In genomic region chr17:68460096-68460495, GRCh38 we compare ENCODE assay signal across 1 cellular context.
TF ChIP-seq lines count a peak whose summit lies in the region.

No MANE protein-coding gene starts in this region.

TF ChIP-seq in K562, 482 proteins besides CTCF, POLR2A, EP300 and RAD21 (continued from another document):
- no peak for TF ChIP-seq PATZ1 (CRISPR knock-in tag; IDR thresholded peaks at IDR 0.05; ENCODE audit: borderline replicate concordance)
- TF ChIP-seq NFRKB (IDR thresholded peaks at IDR 0.05; ENCODE audit: low read depth): 0 out of 2 replicates have a peak, but pooled peaks have one; percentile 27
- TF ChIP-seq RREB1 (CRISPR knock-in tag; IDR thresholded peaks at IDR 0.05): no peak
- TF ChIP-seq PKNOX1 (IDR thresholded peaks at IDR 0.05): 0 out of 2 replicates have a peak, but pooled peaks have one; percentile 45
- no peak for TF ChIP-seq HSF4 (CRISPR knock-in tag; IDR thresholded peaks at IDR 0.05; ENCODE audit: borderline replicate concordance)
- 0 out of 2 replicates have a peak, but pooled peaks have one; percentile 22 for TF ChIP-seq CXXC5 (CRISPR knock-in tag; IDR thresholded peaks at IDR 0.05)
- TF ChIP-seq ZNF274 (IDR thresholded peaks at IDR 0.05; ENCODE audit: borderline replicate concordance, low read depth, low read length): no peak
- no peak for TF ChIP-seq SMAD3 (CRISPR knock-in tag; conservative IDR thresholded peaks at IDR 0.05)
- no peak for TF ChIP-seq CSDE1 (IDR thresholded peaks at IDR 0.05)
- TF ChIP-seq HNRNPK (IDR thresholded peaks at IDR 0.05; ENCODE audit: low read depth, low read length, poor library complexity, severe bottlenecking): no peak
- TF ChIP-seq VEZF1 (CRISPR knock-in tag; IDR thresholded peaks at IDR 0.05): no peak
- TF ChIP-seq RFX7 (CRISPR knock-in tag; IDR thresholded peaks at IDR 0.05): no peak
- TF ChIP-seq FUS (optimal IDR thresholded peaks at IDR 0.05; ENCODE audit: low read depth, low read length): no peak
- no peak for TF ChIP-seq CBX3 (IDR thresholded peaks at IDR 0.05; ENCODE audit: borderline replicate concordance in 1 of 2, low read length in 2 of 2)
- TF ChIP-seq TOE1 (IDR thresholded peaks at IDR 0.05; ENCODE audit: borderline replicate concordance): no peak
- no peak for TF ChIP-seq TOE1 (CRISPR knock-in tag; IDR thresholded peaks at IDR 0.05; ENCODE audit: borderline replicate concordance, low read depth)
